20 cellular contexts compared by ENCODE assay signal in the genomic region with DNA sequence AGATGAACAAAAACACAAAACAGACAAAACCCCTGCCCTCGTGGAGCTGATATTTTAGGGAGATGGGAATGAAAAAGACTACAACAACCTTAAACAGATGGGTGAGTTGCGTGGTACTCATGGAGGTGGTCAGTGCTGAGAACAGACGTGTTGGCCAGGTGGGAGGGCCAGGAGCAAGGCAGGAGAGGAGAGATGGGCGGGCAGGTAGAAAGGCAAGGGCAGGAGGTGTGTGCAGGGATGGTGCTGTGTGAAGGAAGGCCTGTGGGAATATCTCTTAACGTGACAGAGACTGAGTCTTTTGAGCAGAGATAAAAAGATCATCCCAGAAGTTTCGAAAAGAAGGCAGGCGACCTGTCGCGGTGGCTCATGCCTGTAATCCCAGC. TPM values are rescaled to one million over a fixed set of nuclear protein-coding genes. Genes with fewer than 3 reads are reported as not detected.
DNase-seq lines count a peak whose midpoint lies in the region; ATAC-seq, FAIRE-seq and TF ChIP-seq lines count a peak whose summit lies in the region.
"Had no signal": no experiment of that assay in that cellular context is flagged by ENCODE, and none has a peak within 500 bp of the region (broad histone marks: within the 10 kb centered on the region; RNA-seq: fewer than 3 reads in every experiment).

No MANE protein-coding gene starts in this region.

- H2AFZ ChIP-seq in H1 (ENCODE audit: low read length) (no peak overlapping the region), osteoblast (ENCODE audit: low read length) (no peak overlapping the region)

- H2BK20ac ChIP-seq in H1 (ENCODE audit: low read length) = 0 out of 2 replicates have a peak overlapping the region, but pooled peaks have one; percentile 34

- TF ChIP-seq POLR2A in H1 (IDR thresholded peaks at IDR 0.05; ENCODE audit: control extremely low read depth in 1 of 2, low read depth in 2 of 2, low read length in 2 of 2) = 0 out of 3 replicates have a peak, but pooled peaks of 1 of the 2 experiments have one; percentile 16

- FAIRE-seq in HTR-8/SVneo (lab: Jason Lieb, UNC) (peak; percentile 86), H1 (lab: Jason Lieb, UNC) (no peak)
- FAIRE-seq: D721Med had no signal

- H3K9me3 ChIP-seq in DOHH2 (ENCODE audit: control insufficient read depth, insufficient read depth, low read length) = no peaks in the 10 kb centered on the region
- no peaks in the 10 kb centered on the region; a peak in 1 of 4 replicates for H3K9me3 ChIP-seq in H1 (ENCODE audit: insufficient read depth in 2 of 2, low read depth in 1 of 2, low read length in 1 of 2)
- no peaks in the 10 kb centered on the region for H3K9me3 ChIP-seq in osteoblast (ENCODE audit: low read depth, low read length)

- TF ChIP-seq CTCF in DOHH2 (IDR thresholded peaks at IDR 0.05; ENCODE audit: low read depth, low read length, poor library complexity, severe bottlenecking) (peak; percentile 6), H1 (IDR thresholded peaks at IDR 0.05; ENCODE audit: control extremely low read depth in 1 of 3, insufficient read depth in 1 of 3, low read depth in 1 of 3, low read length in 3 of 3) (no peak), osteoblast (IDR thresholded peaks at IDR 0.05; ENCODE audit: extremely low read depth, low read depth, low read length) (peak; percentile 1)

- DNase-seq in HTR-8/SVneo (ENCODE audit: insufficient read length, low spot score) (no peak), H1 (ENCODE audit: low read depth in 1 of 2, low spot score in 2 of 2) (no peak), osteoblast (ENCODE audit: insufficient read length, low spot score, missing footprints) (peak; percentile 65), RPMI8226 (no peak), GF-D8 (lab: John Stamatoyannopoulos, UW) (no peak)
- DNase-seq: DMS79, NCI-H1436, NCI-H2029, NCI-H345, NCI-H524 treated with DMSO at 0.1 percent for 48 hours, PC-3, SIG-M5 had no signal

- no peak overlapping the region for H2BK15ac ChIP-seq in H1 (ENCODE audit: low read length)

- H3K56ac ChIP-seq in H1 (replicated peaks; ENCODE audit: insufficient read length, low read depth, low read length) = no peak overlapping the region

- H3K4me3 ChIP-seq in DOHH2 (ENCODE audit: low read length) (no peak overlapping the region), H1 (ENCODE audit: extremely low read depth in 1 of 4, insufficient read depth in 2 of 4, low read depth in 3 of 4, low read length in 4 of 4) (no peak overlapping the region), osteoblast (ENCODE audit: insufficient read depth, low read length) (no peak overlapping the region)

- H3K4me2 ChIP-seq in DOHH2 (ENCODE audit: low read length) (no peak overlapping the region), H1 (ENCODE audit: insufficient read depth in 1 of 2, low read depth in 2 of 2, low read length in 2 of 2) (no peak overlapping the region), osteoblast (ENCODE audit: insufficient read depth, low read length) (no peak overlapping the region)
- H3K4me2 ChIP-seq: KMS-11 had no signal

- no peak overlapping the region for H3K23ac ChIP-seq in H1 (ENCODE audit: insufficient read length)

- H3K18ac ChIP-seq in H1 (ENCODE audit: extremely low read depth, low read length) = peak overlapping the region; percentile 62; the same call in 1 of the 2 replicates

- no peaks in the 10 kb centered on the region for H3K79me2 ChIP-seq in DOHH2 (ENCODE audit: control insufficient read depth, low read length)
- no peaks in the 10 kb centered on the region for H3K79me2 ChIP-seq in H1 (ENCODE audit: control insufficient read depth in 1 of 2, insufficient read depth in 2 of 2, low read length in 2 of 2)
- H3K79me2 ChIP-seq in osteoblast (ENCODE audit: insufficient read depth, low read length) = no peaks in the 10 kb centered on the region

- no peak overlapping the region for H4K91ac ChIP-seq in H1 (replicated peaks; ENCODE audit: insufficient read length, low read length)

- peak overlapping the region; percentile 79; the same call in 1 of the 2 replicates for H2BK5ac ChIP-seq in H1 (ENCODE audit: low read depth, low read length)

- H3K14ac ChIP-seq in H1 (ENCODE audit: insufficient read length) = no peak overlapping the region

- POLR2A ChIA-PET in H1 (lab: Charles Lee; ENCODE audit: partially characterized antibody) = interaction anchor here (0.7 to 1.2 kb wide), 9 partner anchors 9 to 103 kb away, joined by 3 to 6 read pairs (median 3); no protein-coding TSS in a partner anchor

- CTCF ChIA-PET in H1 (lab: Charles Lee; ENCODE audit: partially characterized antibody) = interaction anchor here (0.7 to 2.9 kb wide), 14 partner anchors 8 to 1028 kb away, joined by 3 to 13 read pairs (median 3); no protein-coding TSS in a partner anchor

- no peak for ATAC-seq in HG02678 (IDR thresholded peaks at IDR 0.05; ENCODE audit: unreplicated experiment)
- ATAC-seq: PC-3 had no signal

- no peaks in the 10 kb centered on the region for H3F3A ChIP-seq in DOHH2 (ENCODE audit: control insufficient read depth, insufficient read depth)

- no peaks in the 10 kb centered on the region for H3K9me2 ChIP-seq in DOHH2 (replicated peaks; ENCODE audit: control insufficient read depth, low read length)

- WGBS in H1 (ENCODE audit: extremely low coverage in 1 of 2, insufficient coverage in 1 of 2, insufficient read length in 1 of 2, insufficient replicate concordance in 2 of 2, low coverage in 1 of 2, low lambda C conversion rate in 2 of 2, missing lambda C conversion rate in 1 of 2), 2 experiments = 77% methylated on average over 9 of the region's 9 CpGs; no CpG with 5 or more reads in 1 of the 2 experiments

- 0 out of 2 replicates have a peak, but pooled peaks cover 1% of the 10 kb centered on the region for H3K23me2 ChIP-seq in H1 (ENCODE audit: low read depth, low read length)

- no peak for TF ChIP-seq RAD21 in H1 (IDR thresholded peaks at IDR 0.05 in 1 of 2, conservative IDR thresholded peaks at IDR 0.05 in 1 of 2; ENCODE audit: low read depth in 2 of 2, low read length in 2 of 2)

- H3K9ac ChIP-seq in H1 (replicated peaks in 1 of 4; ENCODE audit: extremely low read depth in 1 of 4, low read depth in 3 of 4, low read length in 3 of 4) = no peak overlapping the region
- H3K9ac ChIP-seq: KMS-11 had no signal

- H2BK12ac ChIP-seq in H1 (ENCODE audit: low read depth, low read length) = peak overlapping the region; percentile 63; the same call in 1 of the 2 replicates

- no peak overlapping the region for H2AK5ac ChIP-seq in H1 (ENCODE audit: low read depth, low read length)

- H4K5ac ChIP-seq in H1 (ENCODE audit: insufficient read length, low read depth, low read length) = no peak overlapping the region

- H3K36me3 ChIP-seq in DOHH2 (ENCODE audit: control insufficient read depth, low read length) (no peaks in the 10 kb centered on the region), H1 (ENCODE audit: control insufficient read depth in 2 of 4, insufficient read depth in 4 of 4, low read length in 3 of 4) (peaks cover 0 to 7% (median 2%) of the 10 kb centered on the region in 4 experiments; a peak in 3 of 8 replicates), osteoblast (ENCODE audit: insufficient read depth, low read length) (no peaks in the 10 kb centered on the region)

- H2BK120ac ChIP-seq in H1 (replicated peaks; ENCODE audit: low read depth, low read length) = no peak overlapping the region

- H4K8ac ChIP-seq in H1 (ENCODE audit: extremely low read depth, insufficient read depth, low read length) = no peak overlapping the region

- H3K27ac ChIP-seq in DOHH2 (ENCODE audit: low read depth, low read length) = no peak overlapping the region
- H3K27ac ChIP-seq in H1 (ENCODE audit: low read depth, low read length) = no peak overlapping the region
- no peak overlapping the region for H3K27ac ChIP-seq in osteoblast (ENCODE audit: low read depth, low read length)
- H3K27ac ChIP-seq: C4-2B, KMS-11, RWPE1 had no signal

- H3K27me3 ChIP-seq in DOHH2 (ENCODE audit: control insufficient read depth, low read length) = peaks cover 8% of the 10 kb centered on the region
- H3K27me3 ChIP-seq in H1 (replicated peaks in 1 of 4; ENCODE audit: control insufficient read depth in 3 of 4, extremely low read depth in 1 of 4, insufficient read depth in 3 of 4, low read length in 3 of 4) = peaks cover 0 to under 1% (median 0%) of the 10 kb centered on the region in 4 experiments; a peak in 1 of 7 replicates
- peaks cover 53% of the 10 kb centered on the region for H3K27me3 ChIP-seq in osteoblast (ENCODE audit: insufficient read depth, low read length)

- H4K20me1 ChIP-seq in DOHH2 (ENCODE audit: control insufficient read depth, insufficient read depth, low read depth, low read length) (peaks cover 4% of the 10 kb centered on the region; the same call in 1 of the 2 replicates), H1 (replicated peaks in 1 of 2; ENCODE audit: control insufficient read depth in 1 of 2, insufficient read depth in 2 of 2, low read length in 2 of 2) (peaks cover 0 to 4% of the 10 kb centered on the region in 2 experiments), osteoblast (ENCODE audit: insufficient read depth, low read length) (no peaks in the 10 kb centered on the region)

- no peak overlapping the region for H3K4ac ChIP-seq in H1 (replicated peaks; ENCODE audit: insufficient read length, low read depth, low read length)

- no peaks in the 10 kb centered on the region for H3K4me1 ChIP-seq in DOHH2 (ENCODE audit: control insufficient read depth, low read length)
- H3K4me1 ChIP-seq in H1 (replicated peaks in 1 of 4; ENCODE audit: control insufficient read depth in 3 of 4, insufficient read depth in 4 of 4, low read length in 3 of 4) = peaks cover 5 to 27% (median 10%) of the 10 kb centered on the region in 4 experiments; a peak in 6 of 7 replicates
- H3K4me1 ChIP-seq in osteoblast (ENCODE audit: insufficient read depth, low read length) = no peaks in the 10 kb centered on the region

- H3K79me1 ChIP-seq in H1 (ENCODE audit: low read depth, low read length) = no peaks in the 10 kb centered on the region

- no peak for TF ChIP-seq EP300 in H1 (IDR thresholded peaks at IDR 0.05; ENCODE audit: borderline replicate concordance in 1 of 2, low read depth in 2 of 2, low read length in 2 of 2)

RNA-seq across cellular contexts. Expression of a gene that starts 7.0 kb away (rescaled TPM):
- 233 and 234 TPM in 2 replicates for total RNA-seq in H1 (2021; fragmentation: NEBNext Ultra II Directional; extraction: Animal tissue kit (Norgen Biotek cat#: 25700))
- 81.8 and 124 TPM in 2 replicates for polyA plus RNA-seq in H1 (2011; rRNA removed)
- polyA plus RNA-seq in H1 (2011; cell fraction: cytosol; rRNA removed) = 93.5 TPM
- 72.9 TPM for polyA plus RNA-seq in H1 (2011; cell fraction: nucleus; rRNA removed)
- 113 to 133 TPM (median 127 TPM) in 4 replicates for polyA plus RNA-seq in H1 (2012, experiment 1 of 2)
- polyA plus RNA-seq in H1 (2012, experiment 2 of 2) = 189 TPM
- 495 TPM for polyA plus RNA-seq in H1 (2013, experiment 1 of 2)
- polyA plus RNA-seq in H1 (2013, experiment 2 of 2) = 562 TPM
- 19.7 and 28.9 TPM in 2 replicates for polyA minus RNA-seq in H1 (2011; rRNA and poly(A)+ RNA removed)
- 55.9 TPM for polyA minus RNA-seq in H1 (2011; cell fraction: cytosol; rRNA and poly(A)+ RNA removed)
- 29.4 TPM for polyA minus RNA-seq in H1 (2011; cell fraction: nucleus; rRNA and poly(A)+ RNA removed)
- not detected in 2 replicates for total RNA-seq in osteoblast
- total RNA-seq: G401, M059J had no signal

RNA-seq across cellular contexts. Expression of a gene that starts 59.9 kb away (rescaled TPM):
- total RNA-seq in H1 (2021; fragmentation: NEBNext Ultra II Directional; extraction: Animal tissue kit (Norgen Biotek cat#: 25700)) = 59.5 and 61.1 TPM in 2 replicates
- 22.6 and 34.2 TPM in 2 replicates for polyA plus RNA-seq in H1 (2011; rRNA removed)
- 31.0 TPM for polyA plus RNA-seq in H1 (2011; cell fraction: cytosol; rRNA removed)
- polyA plus RNA-seq in H1 (2011; cell fraction: nucleus; rRNA removed) = 47.1 TPM
- 36.6 to 47.7 TPM (median 40.3 TPM) in 4 replicates for polyA plus RNA-seq in H1 (2012, experiment 1 of 2)
- 29.6 TPM for polyA plus RNA-seq in H1 (2012, experiment 2 of 2)
- polyA plus RNA-seq in H1 (2013, experiment 1 of 2) = 42.0 TPM
- polyA plus RNA-seq in H1 (2013, experiment 2 of 2) = 36.9 TPM
- polyA minus RNA-seq in H1 (2011; rRNA and poly(A)+ RNA removed) = 11.8 and 12.3 TPM in 2 replicates
- polyA minus RNA-seq in H1 (2011; cell fraction: cytosol; rRNA and poly(A)+ RNA removed) = 35.5 TPM
- polyA minus RNA-seq in H1 (2011; cell fraction: nucleus; rRNA and poly(A)+ RNA removed) = 21.9 TPM
- not detected in 2 replicates for total RNA-seq in osteoblast

Comparison
In these comparisons a context has a peak if more than half of its experiments do, and no peak if none do; other contexts are left out.
1. CTCF ChIP-seq: peak in DOHH2 (single experiment) and osteoblast (single experiment); none in H1 (0 of 3).
2. RNA of a gene that starts 7.0 kb away (total RNA-seq): 233 to 234 TPM in H1; not detected in osteoblast; every median in the first group is over 100 times any median in the second.
3. RNA of a gene that starts 59.9 kb away (total RNA-seq): 59.5 to 61.1 TPM in H1; not detected in osteoblast; every median in the first group is over 10 times any median in the second.